1 cellular context compared by ENCODE assay signal in genomic region chr21:44918107-44918470, GRCh38.
TF ChIP-seq lines count a peak whose summit lies in the region.

No MANE protein-coding gene starts in this region.

TF ChIP-seq in HepG2, 621 proteins besides CTCF, POLR2A, EP300 and RAD21:
- TF ChIP-seq HNRNPL (IDR thresholded peaks at IDR 0.05; ENCODE audit: low read depth, low read length) (0 out of 2 replicates have a peak, but pooled peaks have one; percentile 60), ZNF33A (CRISPR knock-in tag; IDR thresholded peaks at IDR 0.05; ENCODE audit: borderline replicate concordance) (no peak)
